8 cellular contexts compared by ENCODE assay signal in genomic region chr1:116826818-116827606, GRCh38.
A peak's percentile ranks its signal among the peaks of the same experiment; 100 is the strongest.
DNase-seq lines count a peak whose midpoint lies in the region; ATAC-seq lines count a peak whose summit lies in the region.

No MANE protein-coding gene starts in this region.

- DNase-seq in NCI-H2227 (lab: John Stamatoyannopoulos, UW; ENCODE audit: unreplicated experiment) (peak; percentile 10), activated T-cell treated with anti-CD3 and anti-CD28 coated beads for 48 hours (ENCODE audit: low read depth) (peak; percentile 55), mucosa of gallbladder (ENCODE audit: low spot score) (peak; percentile 37), AG08395 (ENCODE audit: low spot score) (no peak), NCI-H128 (lab: John Stamatoyannopoulos, UW; ENCODE audit: unreplicated experiment) (no peak)
- DNase-seq in central memory CD4-positive, alpha-beta T cell: no peak

- peak; percentile 93 for ATAC-seq in GM18868 (IDR thresholded peaks at IDR 0.05; ENCODE audit: unreplicated experiment)
- ATAC-seq in HG02840 (IDR thresholded peaks at IDR 0.05; ENCODE audit: low FRiP score, unreplicated experiment): peak; percentile 78

Comparison
In these comparisons a context has a peak if more than half of its experiments do, and no peak if none do; other contexts are left out.
1. DNase-seq: peak in NCI-H2227 (single experiment), activated T-cell treated with anti-CD3 and anti-CD28 coated beads for 48 hours (single experiment) and mucosa of gallbladder (single experiment); none in AG08395 (single experiment), NCI-H128 (single experiment) and central memory CD4-positive, alpha-beta T cell (single experiment).